1 cellular context compared by ENCODE assay signal in the genomic region with DNA sequence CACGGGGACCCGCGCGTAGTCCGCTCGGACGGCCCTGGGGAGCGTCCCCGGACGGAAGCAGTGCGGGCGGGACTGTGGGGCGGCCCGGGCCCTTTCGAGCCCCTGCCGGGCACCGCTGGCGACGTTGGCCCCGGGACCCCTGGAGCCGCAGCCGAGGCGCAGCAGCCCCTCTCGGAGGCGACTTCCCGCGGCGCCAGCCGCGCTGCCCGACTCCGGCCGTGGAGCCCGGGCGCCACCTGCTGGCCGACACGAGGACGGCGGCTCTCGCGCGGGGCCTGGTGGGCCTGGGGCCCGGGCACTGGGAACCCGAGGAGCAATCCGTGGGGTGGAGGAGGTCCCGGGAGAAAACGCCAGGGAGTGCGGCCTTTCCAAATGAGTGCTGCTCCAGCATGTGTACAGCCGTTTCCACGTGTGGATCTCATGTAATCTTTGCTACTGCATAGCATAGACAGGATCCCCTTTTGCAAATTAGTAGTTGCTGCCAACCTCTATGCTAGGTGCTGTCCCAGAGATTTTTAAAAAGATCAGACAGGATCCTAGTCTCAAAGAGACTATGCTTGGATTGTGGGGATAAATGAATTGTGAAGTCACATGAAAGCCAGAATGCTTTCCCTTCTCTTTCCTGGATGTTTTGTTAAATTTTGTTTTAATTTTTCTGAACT.
A peak's percentile ranks its signal among the peaks of the same experiment; 100 is the strongest.
TF ChIP-seq lines count a peak whose summit lies in the region.

No MANE protein-coding gene starts in this region.

TF ChIP-seq in HepG2, 621 proteins besides CTCF, POLR2A, EP300 and RAD21 (continued from another document and continues in another):
- TF ChIP-seq SPEN (CRISPR knock-in tag; IDR thresholded peaks at IDR 0.05; ENCODE audit: low read depth), result no peak; the same call in 1 of the 2 replicates
- TF ChIP-seq, protein P1, sequence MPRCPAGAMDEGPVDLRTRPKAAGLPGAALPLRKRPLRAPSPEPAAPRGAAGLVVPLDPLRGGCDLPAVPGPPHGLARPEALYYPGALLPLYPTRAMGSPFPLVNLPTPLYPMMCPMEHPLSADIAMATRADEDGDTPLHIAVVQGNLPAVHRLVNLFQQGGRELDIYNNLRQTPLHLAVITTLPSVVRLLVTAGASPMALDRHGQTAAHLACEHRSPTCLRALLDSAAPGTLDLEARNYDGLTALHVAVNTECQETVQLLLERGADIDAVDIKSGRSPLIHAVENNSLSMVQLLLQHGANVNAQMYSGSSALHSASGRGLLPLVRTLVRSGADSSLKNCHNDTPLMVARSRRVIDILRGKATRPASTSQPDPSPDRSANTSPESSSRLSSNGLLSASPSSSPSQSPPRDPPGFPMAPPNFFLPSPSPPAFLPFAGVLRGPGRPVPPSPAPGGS (CRISPR knock-in tag; IDR thresholded peaks at IDR 0.05), result peak; percentile 37; the same call in 1 of the 2 replicates
- no peak for TF ChIP-seq ZSCAN30 (CRISPR knock-in tag; IDR thresholded peaks at IDR 0.05)
- TF ChIP-seq SOX13 (IDR thresholded peaks at IDR 0.05), result no peak
- peak in 1 of 2 experiments; percentile 33; a peak in 1 of 4 replicates for TF ChIP-seq SOX13 (CRISPR knock-in tag; conservative IDR thresholded peaks at IDR 0.05 in 1 of 2, IDR thresholded peaks at IDR 0.05 in 1 of 2)
- TF ChIP-seq NFE2L2 (IDR thresholded peaks at IDR 0.05; ENCODE audit: low read length), result no peak
- TF ChIP-seq ZNF329 (CRISPR knock-in tag; IDR thresholded peaks at IDR 0.05; ENCODE audit: low read depth), result 0 out of 2 replicates have a peak, but pooled peaks have one; percentile 23
- no peak for TF ChIP-seq ZNF460 (CRISPR knock-in tag; IDR thresholded peaks at IDR 0.05; ENCODE audit: borderline replicate concordance)
- TF ChIP-seq REL (CRISPR knock-in tag; conservative IDR thresholded peaks at IDR 0.05), result no peak; the same call in 1 of the 2 replicates
- TF ChIP-seq ZNF780A (CRISPR knock-in tag; IDR thresholded peaks at IDR 0.05), result no peak
- no peak for TF ChIP-seq ZNF180 (CRISPR knock-in tag; IDR thresholded peaks at IDR 0.05; ENCODE audit: borderline replicate concordance, low read depth)
- TF ChIP-seq, protein P2, sequence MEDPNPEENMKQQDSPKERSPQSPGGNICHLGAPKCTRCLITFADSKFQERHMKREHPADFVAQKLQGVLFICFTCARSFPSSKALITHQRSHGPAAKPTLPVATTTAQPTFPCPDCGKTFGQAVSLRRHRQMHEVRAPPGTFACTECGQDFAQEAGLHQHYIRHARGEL (CRISPR knock-in tag; IDR thresholded peaks at IDR 0.05), result no peak
- TF ChIP-seq, protein P3, sequence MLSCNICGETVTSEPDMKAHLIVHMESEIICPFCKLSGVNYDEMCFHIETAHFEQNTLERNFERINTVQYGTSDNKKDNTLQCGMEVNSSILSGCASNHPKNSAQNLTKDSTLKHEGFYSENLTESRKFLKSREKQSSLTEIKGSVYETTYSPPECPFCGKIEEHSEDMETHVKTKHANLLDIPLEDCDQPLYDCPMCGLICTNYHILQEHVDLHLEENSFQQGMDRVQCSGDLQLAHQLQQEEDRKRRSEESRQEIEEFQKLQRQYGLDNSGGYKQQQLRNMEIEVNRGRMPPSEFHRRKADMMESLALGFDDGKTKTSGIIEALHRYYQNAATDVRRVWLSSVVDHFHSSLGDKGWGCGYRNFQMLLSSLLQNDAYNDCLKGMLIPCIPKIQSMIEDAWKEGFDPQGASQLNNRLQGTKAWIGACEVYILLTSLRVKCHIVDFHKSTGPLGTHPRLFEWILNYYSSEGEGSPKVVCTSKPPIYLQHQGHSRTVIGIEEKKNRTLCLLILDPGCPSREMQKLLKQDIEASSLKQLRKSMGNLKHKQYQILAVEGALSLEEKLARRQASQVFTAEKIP (CRISPR knock-in tag; IDR thresholded peaks at IDR 0.05; ENCODE audit: borderline replicate concordance), result no peak
- TF ChIP-seq, protein P4, sequence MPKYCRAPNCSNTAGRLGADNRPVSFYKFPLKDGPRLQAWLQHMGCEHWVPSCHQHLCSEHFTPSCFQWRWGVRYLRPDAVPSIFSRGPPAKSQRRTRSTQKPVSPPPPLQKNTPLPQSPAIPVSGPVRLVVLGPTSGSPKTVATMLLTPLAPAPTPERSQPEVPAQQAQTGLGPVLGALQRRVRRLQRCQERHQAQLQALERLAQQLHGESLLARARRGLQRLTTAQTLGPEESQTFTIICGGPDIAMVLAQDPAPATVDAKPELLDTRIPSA (CRISPR knock-in tag; IDR thresholded peaks at IDR 0.05; ENCODE audit: borderline replicate concordance), result no peak
- TF ChIP-seq, protein P5, sequence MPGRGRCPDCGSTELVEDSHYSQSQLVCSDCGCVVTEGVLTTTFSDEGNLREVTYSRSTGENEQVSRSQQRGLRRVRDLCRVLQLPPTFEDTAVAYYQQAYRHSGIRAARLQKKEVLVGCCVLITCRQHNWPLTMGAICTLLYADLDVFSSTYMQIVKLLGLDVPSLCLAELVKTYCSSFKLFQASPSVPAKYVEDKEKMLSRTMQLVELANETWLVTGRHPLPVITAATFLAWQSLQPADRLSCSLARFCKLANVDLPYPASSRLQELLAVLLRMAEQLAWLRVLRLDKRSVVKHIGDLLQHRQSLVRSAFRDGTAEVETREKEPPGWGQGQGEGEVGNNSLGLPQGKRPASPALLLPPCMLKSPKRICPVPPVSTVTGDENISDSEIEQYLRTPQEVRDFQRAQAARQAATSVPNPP (CRISPR knock-in tag; IDR thresholded peaks at IDR 0.05), result 0 out of 2 replicates have a peak, but pooled peaks have one; percentile 11
- no peak for TF ChIP-seq AHR (CRISPR knock-in tag; IDR thresholded peaks at IDR 0.05)
- TF ChIP-seq ZBTB7B (CRISPR knock-in tag; IDR thresholded peaks at IDR 0.05), result peak; percentile 91
- peak; percentile 86; the same call in 1 of the 2 replicates for TF ChIP-seq ZNF33B (CRISPR knock-in tag; IDR thresholded peaks at IDR 0.05)
- TF ChIP-seq ZSCAN29 (CRISPR knock-in tag; conservative IDR thresholded peaks at IDR 0.05), result no peak
- TF ChIP-seq NCOA5 (CRISPR knock-in tag; IDR thresholded peaks at IDR 0.05), result no peak
- TF ChIP-seq SYNCRIP (IDR thresholded peaks at IDR 0.05; ENCODE audit: insufficient read depth, low read depth, low read length), result no peak
- TF ChIP-seq, protein P6, sequence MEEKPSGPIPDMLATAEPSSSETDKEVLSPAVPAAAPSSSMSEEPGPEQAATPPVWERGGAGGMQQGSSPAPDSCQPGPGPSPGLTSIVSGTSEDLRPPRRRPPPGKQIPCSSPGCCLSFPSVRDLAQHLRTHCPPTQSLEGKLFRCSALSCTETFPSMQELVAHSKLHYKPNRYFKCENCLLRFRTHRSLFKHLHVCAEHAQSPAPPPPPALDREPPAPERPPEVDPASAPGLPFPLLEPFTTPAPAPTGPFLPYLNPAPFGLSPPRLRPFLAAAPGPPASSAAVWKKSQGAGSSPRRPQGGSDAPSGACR (CRISPR knock-in tag; IDR thresholded peaks at IDR 0.05), result no peak
- no peak for TF ChIP-seq RBFOX2 (IDR thresholded peaks at IDR 0.05; ENCODE audit: low read depth, low read length)
- no peak for TF ChIP-seq CC2D1A (CRISPR knock-in tag; IDR thresholded peaks at IDR 0.05)
- TF ChIP-seq ZNF34 (CRISPR knock-in tag; IDR thresholded peaks at IDR 0.05; ENCODE audit: borderline replicate concordance), result no peak
- TF ChIP-seq, protein P7, sequence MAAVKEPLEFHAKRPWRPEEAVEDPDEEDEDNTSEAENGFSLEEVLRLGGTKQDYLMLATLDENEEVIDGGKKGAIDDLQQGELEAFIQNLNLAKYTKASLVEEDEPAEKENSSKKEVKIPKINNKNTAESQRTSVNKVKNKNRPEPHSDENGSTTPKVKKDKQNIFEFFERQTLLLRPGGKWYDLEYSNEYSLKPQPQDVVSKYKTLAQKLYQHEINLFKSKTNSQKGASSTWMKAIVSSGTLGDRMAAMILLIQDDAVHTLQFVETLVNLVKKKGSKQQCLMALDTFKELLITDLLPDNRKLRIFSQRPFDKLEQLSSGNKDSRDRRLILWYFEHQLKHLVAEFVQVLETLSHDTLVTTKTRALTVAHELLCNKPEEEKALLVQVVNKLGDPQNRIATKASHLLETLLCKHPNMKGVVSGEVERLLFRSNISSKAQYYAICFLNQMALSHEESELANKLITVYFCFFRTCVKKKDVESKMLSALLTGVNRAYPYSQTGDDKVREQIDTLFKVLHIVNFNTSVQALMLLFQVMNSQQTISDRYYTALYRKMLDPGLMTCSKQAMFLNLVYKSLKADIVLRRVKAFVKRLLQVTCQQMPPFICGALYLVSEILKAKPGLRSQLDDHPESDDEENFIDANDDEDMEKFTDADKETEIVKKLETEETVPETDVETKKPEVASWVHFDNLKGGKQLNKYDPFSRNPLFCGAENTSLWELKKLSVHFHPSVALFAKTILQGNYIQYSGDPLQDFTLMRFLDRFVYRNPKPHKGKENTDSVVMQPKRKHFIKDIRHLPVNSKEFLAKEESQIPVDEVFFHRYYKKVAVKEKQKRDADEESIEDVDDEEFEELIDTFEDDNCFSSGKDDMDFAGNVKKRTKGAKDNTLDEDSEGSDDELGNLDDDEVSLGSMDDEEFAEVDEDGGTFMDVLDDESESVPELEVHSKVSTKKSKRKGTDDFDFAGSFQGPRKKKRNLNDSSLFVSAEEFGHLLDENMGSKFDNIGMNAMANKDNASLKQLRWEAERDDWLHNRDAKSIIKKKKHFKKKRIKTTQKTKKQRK (IDR thresholded peaks at IDR 0.05; ENCODE audit: low read length), result no peak
- TF ChIP-seq FOXA3 (CRISPR knock-in tag; IDR thresholded peaks at IDR 0.05), result no peak; the same call in 1 of the 2 replicates
- no peak for TF ChIP-seq TCF7L2 (IDR thresholded peaks at IDR 0.05; ENCODE audit: low read depth, low read length)
- no peak for TF ChIP-seq NKX3-1 (CRISPR knock-in tag; IDR thresholded peaks at IDR 0.05)
- no peak for TF ChIP-seq ZNF296 (CRISPR knock-in tag; conservative IDR thresholded peaks at IDR 0.05)
- no peak for TF ChIP-seq U2AF2 (IDR thresholded peaks at IDR 0.05; ENCODE audit: low read depth, low read length)
- TF ChIP-seq ZSCAN25 (CRISPR knock-in tag; IDR thresholded peaks at IDR 0.05), result no peak; the same call in 1 of the 2 replicates
- TF ChIP-seq ZNF878 (CRISPR knock-in tag; IDR thresholded peaks at IDR 0.05), result no peak; the same call in 1 of the 2 replicates
- no peak for TF ChIP-seq U2AF1 (optimal IDR thresholded peaks at IDR 0.05; ENCODE audit: low read depth, low read length)
- no peak for TF ChIP-seq ZNF792 (CRISPR knock-in tag; IDR thresholded peaks at IDR 0.05)
- TF ChIP-seq MEF2D (CRISPR knock-in tag; IDR thresholded peaks at IDR 0.05), result 0 out of 2 replicates have a peak, but pooled peaks have one; percentile 31
- no peak for TF ChIP-seq EED (CRISPR knock-in tag; IDR thresholded peaks at IDR 0.05)
- no peak for TF ChIP-seq ZNF446 (CRISPR knock-in tag; IDR thresholded peaks at IDR 0.05)
- TF ChIP-seq, protein P8, sequence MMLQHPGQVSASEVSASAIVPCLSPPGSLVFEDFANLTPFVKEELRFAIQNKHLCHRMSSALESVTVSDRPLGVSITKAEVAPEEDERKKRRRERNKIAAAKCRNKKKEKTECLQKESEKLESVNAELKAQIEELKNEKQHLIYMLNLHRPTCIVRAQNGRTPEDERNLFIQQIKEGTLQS (CRISPR knock-in tag; IDR thresholded peaks at IDR 0.05), result no peak
- TF ChIP-seq, protein P9, sequence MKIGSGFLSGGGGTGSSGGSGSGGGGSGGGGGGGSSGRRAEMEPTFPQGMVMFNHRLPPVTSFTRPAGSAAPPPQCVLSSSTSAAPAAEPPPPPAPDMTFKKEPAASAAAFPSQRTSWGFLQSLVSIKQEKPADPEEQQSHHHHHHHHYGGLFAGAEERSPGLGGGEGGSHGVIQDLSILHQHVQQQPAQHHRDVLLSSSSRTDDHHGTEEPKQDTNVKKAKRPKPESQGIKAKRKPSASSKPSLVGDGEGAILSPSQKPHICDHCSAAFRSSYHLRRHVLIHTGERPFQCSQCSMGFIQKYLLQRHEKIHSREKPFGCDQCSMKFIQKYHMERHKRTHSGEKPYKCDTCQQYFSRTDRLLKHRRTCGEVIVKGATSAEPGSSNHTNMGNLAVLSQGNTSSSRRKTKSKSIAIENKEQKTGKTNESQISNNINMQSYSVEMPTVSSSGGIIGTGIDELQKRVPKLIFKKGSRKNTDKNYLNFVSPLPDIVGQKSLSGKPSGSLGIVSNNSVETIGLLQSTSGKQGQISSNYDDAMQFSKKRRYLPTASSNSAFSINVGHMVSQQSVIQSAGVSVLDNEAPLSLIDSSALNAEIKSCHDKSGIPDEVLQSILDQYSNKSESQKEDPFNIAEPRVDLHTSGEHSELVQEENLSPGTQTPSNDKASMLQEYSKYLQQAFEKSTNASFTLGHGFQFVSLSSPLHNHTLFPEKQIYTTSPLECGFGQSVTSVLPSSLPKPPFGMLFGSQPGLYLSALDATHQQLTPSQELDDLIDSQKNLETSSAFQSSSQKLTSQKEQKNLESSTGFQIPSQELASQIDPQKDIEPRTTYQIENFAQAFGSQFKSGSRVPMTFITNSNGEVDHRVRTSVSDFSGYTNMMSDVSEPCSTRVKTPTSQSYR (CRISPR knock-in tag; IDR thresholded peaks at IDR 0.05; ENCODE audit: borderline replicate concordance), result no peak
- peak; percentile 58; the same call in 1 of the 2 replicates for TF ChIP-seq ZBTB38 (CRISPR knock-in tag; IDR thresholded peaks at IDR 0.05)
- no peak for TF ChIP-seq IKZF1 (IDR thresholded peaks at IDR 0.05)
- 0 out of 2 replicates have a peak, but pooled peaks have one; percentile 12 for TF ChIP-seq KLF6 (CRISPR knock-in tag; IDR thresholded peaks at IDR 0.05)
- TF ChIP-seq, protein P10, sequence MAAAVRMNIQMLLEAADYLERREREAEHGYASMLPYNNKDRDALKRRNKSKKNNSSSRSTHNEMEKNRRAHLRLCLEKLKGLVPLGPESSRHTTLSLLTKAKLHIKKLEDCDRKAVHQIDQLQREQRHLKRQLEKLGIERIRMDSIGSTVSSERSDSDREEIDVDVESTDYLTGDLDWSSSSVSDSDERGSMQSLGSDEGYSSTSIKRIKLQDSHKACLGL (CRISPR knock-in tag; IDR thresholded peaks at IDR 0.05), result peak; percentile 24; the same call in 1 of the 2 replicates
- no peak for TF ChIP-seq DPF2 (CRISPR knock-in tag; IDR thresholded peaks at IDR 0.05; ENCODE audit: borderline replicate concordance, low read depth)
- no peak for TF ChIP-seq ZNF549 (CRISPR knock-in tag; IDR thresholded peaks at IDR 0.05)
- TF ChIP-seq KLF12 (CRISPR knock-in tag; IDR thresholded peaks at IDR 0.05; ENCODE audit: borderline replicate concordance), result no peak
- TF ChIP-seq KAT7 (CRISPR knock-in tag; IDR thresholded peaks at IDR 0.05; ENCODE audit: borderline replicate concordance), result no peak
- TF ChIP-seq ZNF20 (CRISPR knock-in tag; IDR thresholded peaks at IDR 0.05), result no peak
- no peak for TF ChIP-seq MAF1 (CRISPR knock-in tag; IDR thresholded peaks at IDR 0.05; ENCODE audit: borderline replicate concordance)
- TF ChIP-seq CAMTA2 (CRISPR knock-in tag; IDR thresholded peaks at IDR 0.05; ENCODE audit: borderline replicate concordance), result peak; percentile 90
- TF ChIP-seq, protein P11, sequence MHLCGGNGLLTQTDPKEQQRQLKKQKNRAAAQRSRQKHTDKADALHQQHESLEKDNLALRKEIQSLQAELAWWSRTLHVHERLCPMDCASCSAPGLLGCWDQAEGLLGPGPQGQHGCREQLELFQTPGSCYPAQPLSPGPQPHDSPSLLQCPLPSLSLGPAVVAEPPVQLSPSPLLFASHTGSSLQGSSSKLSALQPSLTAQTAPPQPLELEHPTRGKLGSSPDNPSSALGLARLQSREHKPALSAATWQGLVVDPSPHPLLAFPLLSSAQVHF (CRISPR knock-in tag; IDR thresholded peaks at IDR 0.05), result no peak
